In genomic region chr15:74460903-74461846, GRCh38 we compare ENCODE assay signal across 8 cellular contexts. TPM values are rescaled to one million over a fixed set of nuclear protein-coding genes. Genes with fewer than 3 reads are reported as not detected.
A peak's percentile ranks its signal among the peaks of the same experiment; 100 is the strongest.
DNase-seq lines count a peak whose midpoint lies in the region; ATAC-seq and TF ChIP-seq lines count a peak whose summit lies in the region.

Gene UBL7, minus strand, starts transcription at chr15:74461160. Its CDS starts 2,293 bp downstream, at chr15:74458867.

- TF ChIP-seq CTCF in OCI-LY3 (IDR thresholded peaks at IDR 0.05; ENCODE audit: low read depth, low read length) (peak; percentile 37), endothelial cell (IDR thresholded peaks at IDR 0.05; ENCODE audit: unreplicated experiment) (no peak)

- H3K9me3 ChIP-seq in OCI-LY3 (ENCODE audit: insufficient read depth, low read length) = 0 out of 2 replicates have a peak, but pooled peaks cover 2% of the 10 kb centered on the region

- peaks cover 73% of the 10 kb centered on the region for H3K79me2 ChIP-seq in OCI-LY3 (ENCODE audit: low read length)

- H3K27ac ChIP-seq in OCI-LY3 (ENCODE audit: low read length) = peak within 1 kb of the TSS; percentile 97

- peak; percentile 79 for ATAC-seq in GM21447 (IDR thresholded peaks at IDR 0.05; ENCODE audit: unreplicated experiment)

- DNase-seq in DMS 273 (lab: John Stamatoyannopoulos, UW; ENCODE audit: unreplicated experiment) (peak; percentile 98), HuH-7 (ENCODE audit: low spot score) (peak; percentile 82), endothelial cell (ENCODE audit: low spot score) (peak; percentile 98), midbrain (lab: John Stamatoyannopoulos, UW) (peak; percentile 96)
- DNase-seq in activated CD8-positive, alpha-beta memory T cell treated with anti-CD3 and anti-CD28 coated beads, Interleukin-2, amount 50 U/mL, for 48 hours = peak; percentile 97
- peak; percentile 92 to 94 for DNase-seq in stimulated activated CD8-positive, alpha-beta memory T cell treated with anti-CD3 and anti-CD28 coated beads, Interleukin-2, amount 100 ng/mL, for 1 hour (ENCODE audit: low read depth in 2 of 2)

- H3K4me1 ChIP-seq in OCI-LY3 (ENCODE audit: low read length) = peaks cover 41% of the 10 kb centered on the region

- no peaks in the 10 kb centered on the region for H3K9me3 Mint-ChIP-seq in endothelial cell (ENCODE audit: unreplicated experiment)

- peak within 1 kb of the TSS; percentile 98 for H3K27ac Mint-ChIP-seq in endothelial cell (ENCODE audit: unreplicated experiment)

- peak within 1 kb of the TSS; percentile 74 for H3K4me2 ChIP-seq in OCI-LY3 (ENCODE audit: low read length)

- peak within 1 kb of the TSS; percentile 98 for H3K9ac ChIP-seq in OCI-LY3 (ENCODE audit: low read length)

- peaks cover 43% of the 10 kb centered on the region for H3K4me1 Mint-ChIP-seq in endothelial cell (ENCODE audit: unreplicated experiment)

- no peaks in the 10 kb centered on the region for H3K27me3 ChIP-seq in OCI-LY3 (ENCODE audit: low read depth, low read length)

- H2AFZ ChIP-seq in OCI-LY3 (ENCODE audit: low read depth, low read length) = peak within 1 kb of the TSS; percentile 18; the same call in 1 of the 2 replicates

- peak within 1 kb of the TSS; percentile 98 for H3K4me3 Mint-ChIP-seq in endothelial cell (ENCODE audit: unreplicated experiment)

- peaks cover 44% of the 10 kb centered on the region for H3K36me3 ChIP-seq in OCI-LY3 (replicated peaks; ENCODE audit: low read depth, low read length)

- H3K36me3 Mint-ChIP-seq in endothelial cell (ENCODE audit: low read depth, unreplicated experiment) = peaks cover 19% of the 10 kb centered on the region

- peaks cover 2% of the 10 kb centered on the region for H3K27me3 Mint-ChIP-seq in endothelial cell (ENCODE audit: unreplicated experiment)

- 0 out of 2 replicates have a peak, but pooled peaks cover 3% of the 10 kb centered on the region for H4K20me1 ChIP-seq in OCI-LY3 (ENCODE audit: insufficient read depth, low read length)

- peak within 1 kb of the TSS; percentile 83 for H3K4me3 ChIP-seq in OCI-LY3 (ENCODE audit: low read length)

RNA-seq across cellular contexts. Expression of gene UBL7, which starts in this region (rescaled TPM):
- 79.9 TPM for total RNA-seq in endothelial cell (ENCODE audit: unreplicated experiment)

Comparison
In these comparisons a context has a peak if more than half of its experiments do, and no peak if none do; other contexts are left out.
1. Peak in every context shown above with its lines: DNase-seq, ATAC-seq, H3K4me3 ChIP-seq and H3K27ac ChIP-seq.